16 cellular contexts compared by ENCODE assay signal in genomic region chr20:36875702-36876472, GRCh38.
DNase-seq lines count a peak whose midpoint lies in the region; TF ChIP-seq lines count a peak whose summit lies in the region.
"Had no signal": no experiment of that assay in that cellular context is flagged by ENCODE, and none has a peak within 500 bp of the region (broad histone marks: within the 10 kb centered on the region; RNA-seq: fewer than 3 reads in every experiment).

TLDC2 (plus strand) TSS chr20:36876138; CDS start chr20:36876175, 37 bp downstream.

- H3K9ac ChIP-seq in BLaER1 (peak within 1 kb of the TSS; percentile 73), KMS-11 (no peak within 1 kb of the TSS), mucosa of stomach (ENCODE audit: low read length) (peak within 1 kb of the TSS; percentile 3)

- H3K27ac ChIP-seq in BLaER1 (peak within 1 kb of the TSS; percentile 80), KMS-11 (no peak within 1 kb of the TSS), coronary artery (peak within 1 kb of the TSS; percentile 11 to 58)

- TF ChIP-seq CTCF in KMS-11 (conservative IDR thresholded peaks at IDR 0.05; ENCODE audit: low read depth, low read length) = no peak
- TF ChIP-seq CTCF in coronary artery (IDR thresholded peaks at IDR 0.05) = no peak

- H2AFZ ChIP-seq in KMS-11 (ENCODE audit: low read depth) = no peak within 1 kb of the TSS

- no peaks in the 10 kb centered on the region for H3K27me3 ChIP-seq in BLaER1
- no peaks in the 10 kb centered on the region for H3K27me3 ChIP-seq in KMS-11 (ENCODE audit: insufficient read depth, low read depth)
- no peaks in the 10 kb centered on the region for H3K27me3 ChIP-seq in mucosa of stomach (ENCODE audit: control insufficient read depth, insufficient read depth, low read length)

- DNase-seq in coronary artery (ENCODE audit: low spot score) (no peak), GM19240 (ENCODE audit: insufficient read length, low spot score) (no peak)
- DNase-seq in central memory CD4-positive, alpha-beta T cell = no peak
- DNase-seq in activated CD4-positive, CD25-positive, alpha-beta regulatory T cell (lab: John Stamatoyannopoulos, UW) = no peak
- no peak for DNase-seq in stimulated activated CD4-positive, alpha-beta T cell treated with anti-CD3 and anti-CD28 coated beads, Interleukin-4, amount 100 ng/mL, for 4 hours
- DNase-seq: ACHN; activated CD4-positive, alpha-beta T cell treated with anti-CD3 and anti-CD28 coated beads for 1 hour; activated T-cell treated with anti-CD3 and anti-CD28 coated beads, Interleukin-2, amount 50 U/mL, for 1 hour; cerebellar nuclear complex; glutamatergic neuron; HFFc6; kidney glomerular epithelial cell; NCI-H2171 had no signal

- no peaks in the 10 kb centered on the region for H3K36me3 ChIP-seq in BLaER1
- H3K36me3 ChIP-seq in KMS-11 (ENCODE audit: insufficient read depth) = no peaks in the 10 kb centered on the region
- no peaks in the 10 kb centered on the region for H3K36me3 ChIP-seq in mucosa of stomach (ENCODE audit: control insufficient read depth, insufficient read depth, low read length)

- H3K9me3 ChIP-seq in BLaER1 = no peaks in the 10 kb centered on the region
- no peaks in the 10 kb centered on the region for H3K9me3 ChIP-seq in mucosa of stomach (ENCODE audit: control insufficient read depth, low read length)

- H3K4me1 ChIP-seq in BLaER1 (peaks cover 64% of the 10 kb centered on the region), KMS-11 (ENCODE audit: low read depth, poor library complexity, severe bottlenecking) (peaks cover 18% of the 10 kb centered on the region), mucosa of stomach (ENCODE audit: control insufficient read depth, insufficient read depth, low read length) (peaks cover 22% of the 10 kb centered on the region)

- no peak within 1 kb of the TSS for H3K4me3 ChIP-seq in BLaER1
- H3K4me3 ChIP-seq in KMS-11 (IDR thresholded peaks at IDR 0.05; ENCODE audit: insufficient read depth, low read depth, low read length) = no peak within 1 kb of the TSS
- no peak within 1 kb of the TSS for H3K4me3 ChIP-seq in coronary artery
- H3K4me3 ChIP-seq in mucosa of stomach (ENCODE audit: low read length) = no peak within 1 kb of the TSS

- H3K4me2 ChIP-seq in BLaER1 (peak within 1 kb of the TSS; percentile 84), KMS-11 (peak within 1 kb of the TSS; percentile 23; the same call in 1 of the 2 replicates)

- H4K20me1 ChIP-seq in BLaER1 (no peaks in the 10 kb centered on the region), KMS-11 (ENCODE audit: insufficient read depth) (no peaks in the 10 kb centered on the region)

- H3K79me2 ChIP-seq in KMS-11 (ENCODE audit: insufficient read depth, low read depth) = no peaks in the 10 kb centered on the region
